Comparison of ENCODE assay signal across 8 cellular contexts in the genomic region with DNA sequence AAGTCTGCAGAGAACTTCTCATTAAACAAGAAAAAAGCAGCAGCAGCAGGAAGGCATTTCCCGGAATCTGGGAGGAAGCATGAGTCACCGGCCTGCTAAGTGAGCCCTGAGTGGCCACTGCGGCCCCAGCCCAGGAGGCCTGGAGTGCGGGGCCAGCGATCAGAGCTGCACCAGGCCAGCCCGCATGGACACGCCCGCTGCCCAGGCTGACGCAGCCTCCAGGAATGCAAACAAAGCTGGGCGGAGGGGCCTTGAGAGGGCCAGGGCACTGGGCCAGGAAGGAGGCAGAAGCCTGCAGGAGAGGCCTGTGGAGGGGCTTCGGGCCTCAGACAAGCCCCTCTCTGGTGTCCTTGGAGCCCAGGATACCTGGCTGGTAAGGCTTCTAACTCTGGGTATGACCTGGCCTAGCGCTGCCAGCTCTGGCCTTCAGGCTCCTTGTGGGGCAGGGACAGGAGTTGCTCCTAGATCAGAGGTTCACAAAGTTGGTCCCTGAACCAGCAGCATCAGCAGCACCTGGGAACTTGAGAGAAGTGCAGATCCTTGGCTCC.
DNase-seq lines count a peak whose midpoint lies in the region; FAIRE-seq and TF ChIP-seq lines count a peak whose summit lies in the region.

No MANE protein-coding gene starts in this region.

- no peaks in the 10 kb centered on the region for H3K9me3 Mint-ChIP-seq in T-helper 2 cell treated with Interferon-gamma antibody and Interleukin-4, amounts not matched to agents 5 μg/mL and 100 μg/mL, for 36 hours

- no peaks in the 10 kb centered on the region for H3K27me3 ChIP-seq in ovary

- peak overlapping the region; percentile 9 to 86 for H3K27ac ChIP-seq in ovary

- no peaks in the 10 kb centered on the region for H3K36me3 Mint-ChIP-seq in T-helper 2 cell treated with Interferon-gamma antibody and Interleukin-4, amounts not matched to agents 5 μg/mL and 100 μg/mL, for 36 hours (ENCODE audit: low read depth)

- no peak overlapping the region for H3K27ac Mint-ChIP-seq in T-helper 2 cell treated with Interferon-gamma antibody and Interleukin-4, amounts not matched to agents 5 μg/mL and 100 μg/mL, for 36 hours

- no peak overlapping the region for H3K4me3 ChIP-seq in fibroblast of villous mesenchyme (ENCODE audit: low read depth, low read length)
- H3K4me3 ChIP-seq in ovary = no peak overlapping the region

- WGBS in ovary, 3 donors = 2 to 5% (median 5%) methylated on average over 12 of the region's 12 CpGs

- no peaks in the 10 kb centered on the region for H3K9me3 ChIP-seq in ovary

- no peaks in the 10 kb centered on the region for H3K36me3 ChIP-seq in ovary

- no peak for FAIRE-seq in GM12891 (lab: Jason Lieb, UNC)

- TF ChIP-seq EP300 in ovary (IDR thresholded peaks at IDR 0.05) = no peak

- intact Hi-C loops in ovary (cut with DNase I) = no loop called here

- TF ChIP-seq CTCF in fibroblast of villous mesenchyme (IDR thresholded peaks at IDR 0.05; ENCODE audit: insufficient read depth, low read depth, low read length) (no peak), ovary (IDR thresholded peaks at IDR 0.05) (no peak)

- TF ChIP-seq POLR2A in ovary (IDR thresholded peaks at IDR 0.05) = no peak
- no peak for TF ChIP-seq POLR2A in GM12891 (IDR thresholded peaks at IDR 0.05; ENCODE audit: low read depth, low read length)

- DNase-seq in HCEC 1CT = peak; percentile 98
- DNase-seq in T1000 (lab: John Stamatoyannopoulos, UW) = peak; percentile 91
- DNase-seq in fibroblast of villous mesenchyme (ENCODE audit: low read depth) = peak; percentile 97
- DNase-seq in ovary = peak; percentile 92 to 95 (median 93)
- no peak for DNase-seq in GM12891 (ENCODE audit: insufficient read length, low spot score)
- no peak for DNase-seq in putamen (ENCODE audit: low spot score)
- DNase-seq in T-helper 2 cell treated with Interferon-gamma antibody and Interleukin-4, amounts not matched to agents 5 μg/mL and 100 μg/mL, for 36 hours (ENCODE audit: low spot score) = no peak
- DNase-seq in activated CD4-positive, alpha-beta T cell treated with anti-CD3 and anti-CD28 coated beads, Interleukin-2, amount 50 U/mL, for 1 hour = no peak

- H3K4me3 Mint-ChIP-seq in T-helper 2 cell treated with Interferon-gamma antibody and Interleukin-4, amounts not matched to agents 5 μg/mL and 100 μg/mL, for 36 hours = no peak overlapping the region

- peaks cover 23% of the 10 kb centered on the region for H3K4me1 ChIP-seq in ovary (ENCODE audit: insufficient read depth)

- H3K4me1 Mint-ChIP-seq in T-helper 2 cell treated with Interferon-gamma antibody and Interleukin-4, amounts not matched to agents 5 μg/mL and 100 μg/mL, for 36 hours (ENCODE audit: low read depth) = no peaks in the 10 kb centered on the region

- peaks cover 7% of the 10 kb centered on the region for H3K27me3 Mint-ChIP-seq in T-helper 2 cell treated with Interferon-gamma antibody and Interleukin-4, amounts not matched to agents 5 μg/mL and 100 μg/mL, for 36 hours (ENCODE audit: low read depth)

TF ChIP-seq in GM12891, 5 proteins besides CTCF, POLR2A, EP300 and RAD21:
- no peak for TF ChIP-seq PAX5 (IDR thresholded peaks at IDR 0.05; ENCODE audit: insufficient read depth, low read length, severe bottlenecking)
- TF ChIP-seq POU2F2 (IDR thresholded peaks at IDR 0.05; ENCODE audit: low read depth, low read length) = no peak
- TF ChIP-seq POLR2AphosphoS5 (IDR thresholded peaks at IDR 0.05; ENCODE audit: low read depth, low read length) = no peak
- no peak for TF ChIP-seq SPI1 (IDR thresholded peaks at IDR 0.05; ENCODE audit: low read depth, low read length)
- no peak for TF ChIP-seq TAF1 (IDR thresholded peaks at IDR 0.05; ENCODE audit: low read depth, low read length)

Comparison
In these comparisons a context has a peak if more than half of its experiments do, and no peak if none do; other contexts are left out.
1. DNase-seq: peak in HCEC 1CT (single experiment), T1000 (single experiment), fibroblast of villous mesenchyme (single experiment) and ovary (5 of 5); none in GM12891 (single experiment), putamen (single experiment), T-helper 2 cell treated with Interferon-gamma antibody and Interleukin-4, amounts not matched to agents 5 μg/mL and 100 μg/mL, for 36 hours (single experiment) and activated CD4-positive, alpha-beta T cell treated with anti-CD3 and anti-CD28 coated beads, Interleukin-2, amount 50 U/mL, for 1 hour (single experiment).